ENCODE assay signal across 7 cellular contexts in genomic region chr1:17653728-17654351, GRCh38.
A peak's percentile ranks its signal among the peaks of the same experiment; 100 is the strongest.
DNase-seq lines count a peak whose midpoint lies in the region; ATAC-seq lines count a peak whose summit lies in the region.

No MANE protein-coding gene starts in this region.

- peaks cover 9% of the 10 kb centered on the region for H3K4me1 ChIP-seq in ectodermal cell (ENCODE audit: control insufficient read depth, insufficient read depth, low read length)

- DNase-seq in EL (peak; percentile 36), KBM-7 (peak; percentile 44), T-helper 9 cell (peak; percentile 11), myocyte (ENCODE audit: low read depth) (peak; percentile 57)

- H3K36me3 ChIP-seq in ectodermal cell (ENCODE audit: control insufficient read depth, insufficient read depth, low read length), result peaks cover 3% of the 10 kb centered on the region

- no peaks in the 10 kb centered on the region for H3K9me3 ChIP-seq in ectodermal cell (ENCODE audit: control insufficient read depth, low read length)

- peak overlapping the region; percentile 55 for H3K27ac ChIP-seq in ectodermal cell (ENCODE audit: insufficient read depth, low read depth, low read length, poor library complexity, severe bottlenecking)

- in situ Hi-C loops in KBM-7 (cut with MboI; ENCODE audit: low pct_unique_long_range_greater_than_20kb, low sequenced_read_pairs), result no loop called here

- WGBS in ectodermal cell, 2 experiments, result 77% methylated on average over 9 of the region's 9 CpGs

- no peak overlapping the region for H3K4me3 ChIP-seq in ectodermal cell (ENCODE audit: insufficient read depth, low read depth, low read length)

- no peaks in the 10 kb centered on the region for H3K27me3 ChIP-seq in ectodermal cell (ENCODE audit: control insufficient read depth, insufficient read depth, low read length, poor library complexity, severe bottlenecking)

- ATAC-seq in HG03025 (IDR thresholded peaks at IDR 0.05; ENCODE audit: low FRiP score, unreplicated experiment) (no peak), GM19467 (IDR thresholded peaks at IDR 0.05; ENCODE audit: unreplicated experiment) (no peak)
